In the genomic region with DNA sequence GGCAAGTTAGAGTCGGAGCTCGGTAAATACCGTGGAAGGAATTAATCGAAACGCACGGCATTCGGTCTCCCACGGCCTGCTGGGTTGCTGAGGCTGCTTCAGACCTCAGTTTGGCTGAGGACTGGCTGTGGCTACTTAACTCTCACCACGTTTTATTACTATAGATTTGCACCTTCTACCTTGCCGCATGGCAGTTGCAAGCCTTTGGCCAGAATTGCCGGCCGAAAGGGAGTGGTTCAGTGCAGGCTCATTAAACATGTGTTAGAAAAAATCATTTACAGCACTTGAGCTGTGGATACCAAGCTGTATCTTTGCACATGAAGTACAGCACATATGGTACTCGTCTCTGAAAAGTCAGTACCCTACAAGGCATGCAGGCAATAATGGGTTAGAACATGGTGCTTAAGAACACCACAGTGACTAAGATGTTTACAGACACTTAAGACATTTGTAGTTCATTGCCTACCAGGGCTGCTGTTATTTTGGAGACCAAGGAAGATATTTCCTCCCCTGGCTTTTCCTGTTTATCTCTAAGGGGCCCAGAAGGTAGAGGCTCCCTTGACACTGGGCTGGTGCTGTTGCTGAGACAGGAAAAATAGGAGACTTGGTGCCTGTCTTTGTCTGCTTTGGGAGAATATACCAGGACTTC, we compare ENCODE assay signal across 14 cellular contexts.
DNase-seq lines count a peak whose midpoint lies in the region; ATAC-seq and TF ChIP-seq lines count a peak whose summit lies in the region.
"Had no signal": no experiment of that assay in that cellular context is flagged by ENCODE, and none has a peak within 500 bp of the region (broad histone marks: within the 10 kb centered on the region; RNA-seq: fewer than 3 reads in every experiment).

No MANE protein-coding gene starts in this region.

- H3K27ac Mint-ChIP-seq in CD14-positive monocyte: no peak overlapping the region
- H3K27ac Mint-ChIP-seq: activated naive CD8-positive, alpha-beta T cell treated with anti-CD3 and anti-CD28 coated beads, Interleukin-2, amount 50 U/mL, for 24 hours had no signal

- peak; percentile 46 for DNase-seq in AG10803 (ENCODE audit: low read depth)
- peak; percentile 52 to 69 for DNase-seq in foreskin fibroblast
- no peak for DNase-seq in psoas muscle
- DNase-seq in CD14-positive monocyte (ENCODE audit: low spot score): no peak
- no peak for DNase-seq in SW 1271 (lab: John Stamatoyannopoulos, UW)
- no peak for DNase-seq in amygdala (lab: John Stamatoyannopoulos, UW)
- DNase-seq: activated CD8-positive, alpha-beta memory T cell treated with anti-CD3 and anti-CD28 coated beads, Interleukin-2, amount 50 U/mL, for 4 hours; activated naive CD8-positive, alpha-beta T cell treated with anti-CD3 and anti-CD28 coated beads, Interleukin-2, amount 50 U/mL, for 24 hours; BE2C; MG63; SHP77; sigmoid colon had no signal

- peak overlapping the region; percentile 57 for H3K4me2 ChIP-seq in OCI-LY3 (ENCODE audit: low read length)

- H3K4me3 ChIP-seq in AG10803 (ENCODE audit: low read length): no peak overlapping the region
- no peak overlapping the region for H3K4me3 ChIP-seq in OCI-LY3 (ENCODE audit: low read length)
- H3K4me3 ChIP-seq in foreskin fibroblast (ENCODE audit: low read depth in 1 of 2, low read length in 2 of 2): no peak overlapping the region
- H3K4me3 ChIP-seq in psoas muscle: no peak overlapping the region
- H3K4me3 ChIP-seq: MG63, sigmoid colon had no signal

- TF ChIP-seq CTCF in AG10803 (conservative IDR thresholded peaks at IDR 0.05; ENCODE audit: low read length) (no peak), OCI-LY3 (IDR thresholded peaks at IDR 0.05; ENCODE audit: low read depth, low read length) (no peak), foreskin fibroblast (IDR thresholded peaks at IDR 0.05; ENCODE audit: low read depth, low read length) (no peak), psoas muscle (IDR thresholded peaks at IDR 0.05) (no peak), CD14-positive monocyte (IDR thresholded peaks at IDR 0.05) (no peak)

- peak overlapping the region; percentile 86; the same call in 1 of the 2 replicates for H3K9ac ChIP-seq in OCI-LY3 (ENCODE audit: low read length)

- H3K4me1 ChIP-seq in OCI-LY3 (ENCODE audit: low read length): peaks cover 98% of the 10 kb centered on the region
- peaks cover 47% of the 10 kb centered on the region for H3K4me1 ChIP-seq in psoas muscle
- H3K4me1 ChIP-seq: BE2C had no signal

- H3K4me3 Mint-ChIP-seq in CD14-positive monocyte: no peak overlapping the region
- H3K4me3 Mint-ChIP-seq: activated naive CD8-positive, alpha-beta T cell treated with anti-CD3 and anti-CD28 coated beads, Interleukin-2, amount 50 U/mL, for 24 hours had no signal

- H3K79me2 ChIP-seq in OCI-LY3 (ENCODE audit: low read length): peaks cover 72% of the 10 kb centered on the region

- H3K27ac ChIP-seq in OCI-LY3 (ENCODE audit: low read length): peak overlapping the region; percentile 89
- peak overlapping the region; percentile 7 for H3K27ac ChIP-seq in psoas muscle
- H3K27ac ChIP-seq: sigmoid colon had no signal

- peaks cover 0 to 15% of the 10 kb centered on the region in 2 donors for H3K36me3 Mint-ChIP-seq in CD14-positive monocyte

- WGBS in psoas muscle, 3 donors: 74 to 89% (median 79%) methylated on average over 13 of the region's 13 CpGs

- peaks cover 0 to 3% (median 1%) of the 10 kb centered on the region in 3 donors for H3K27me3 Mint-ChIP-seq in CD14-positive monocyte (ENCODE audit: low read depth in 3 of 3)

- peak in 3 of 4 donors; percentile 22 to 87 (median 53) for ATAC-seq in psoas muscle
- no peak for ATAC-seq in HG03025 (IDR thresholded peaks at IDR 0.05; ENCODE audit: low FRiP score, unreplicated experiment)
- ATAC-seq: activated naive CD8-positive, alpha-beta T cell treated with anti-CD3 and anti-CD28 coated beads, Interleukin-2, amount 50 U/mL, for 24 hours had no signal

- H3K9me3 Mint-ChIP-seq in CD14-positive monocyte: no peaks in the 10 kb centered on the region
- H3K9me3 Mint-ChIP-seq: activated naive CD8-positive, alpha-beta T cell treated with anti-CD3 and anti-CD28 coated beads, Interleukin-2, amount 50 U/mL, for 24 hours had no signal

- H3K4me1 Mint-ChIP-seq in CD14-positive monocyte: peaks cover 4% of the 10 kb centered on the region

- intact Hi-C loops in psoas muscle (cut with DNase I) (no loop called here), CD14-positive monocyte (cut with micrococcal nuclease) (no loop called here)

- no peaks in the 10 kb centered on the region for H4K20me1 ChIP-seq in OCI-LY3 (ENCODE audit: insufficient read depth, low read length)

- H3K36me3 ChIP-seq in OCI-LY3 (replicated peaks; ENCODE audit: low read depth, low read length): peaks cover 44% of the 10 kb centered on the region
- H3K36me3 ChIP-seq in psoas muscle (ENCODE audit: insufficient read depth in 1 of 2, low read depth in 1 of 2): peaks cover 0 to 21% of the 10 kb centered on the region in 2 donors
- H3K36me3 ChIP-seq: BE2C had no signal

- H3K9me3 ChIP-seq in OCI-LY3 (ENCODE audit: insufficient read depth, low read length) (no peaks in the 10 kb centered on the region), psoas muscle (no peaks in the 10 kb centered on the region)
- H3K9me3 ChIP-seq: BE2C, MG63, sigmoid colon had no signal

- H3K27me3 ChIP-seq in OCI-LY3 (ENCODE audit: low read depth, low read length) (no peaks in the 10 kb centered on the region), psoas muscle (ENCODE audit: insufficient read depth in 3 of 3, low read length in 2 of 3) (no peaks in the 10 kb centered on the region)
- H3K27me3 ChIP-seq: BE2C, MG63, sigmoid colon had no signal

- H2AFZ ChIP-seq in OCI-LY3 (ENCODE audit: low read depth, low read length): no peak overlapping the region

Comparison
In these comparisons a context has a peak if more than half of its experiments do, and no peak if none do; other contexts are left out.
1. DNase-seq: peak in AG10803 (single experiment) and foreskin fibroblast (2 of 2); none in psoas muscle (0 of 2), CD14-positive monocyte (single experiment), SW 1271 (0 of 2) and amygdala (0 of 56).